In genomic region chr11:82750643-82751139, GRCh38 we compare ENCODE assay signal across 10 cellular contexts. TPM values are rescaled to one million over a fixed set of nuclear protein-coding genes. Genes with fewer than 3 reads are reported as not detected.
DNase-seq lines count a peak whose midpoint lies in the region; ATAC-seq and TF ChIP-seq lines count a peak whose summit lies in the region.
"Had no signal": no experiment of that assay in that cellular context is flagged by ENCODE, and none has a peak within 500 bp of the region (broad histone marks: within the 10 kb centered on the region; RNA-seq: fewer than 3 reads in every experiment).

No MANE protein-coding gene starts in this region.

- H3K9me3 ChIP-seq in A673 (ENCODE audit: low read depth, low read length, poor library complexity, severe bottlenecking) (no peaks in the 10 kb centered on the region), mesenchymal stem cell (ENCODE audit: control insufficient read depth, low read length) (no peaks in the 10 kb centered on the region), thyroid gland (no peaks in the 10 kb centered on the region)

- H3K79me1 ChIP-seq in mesenchymal stem cell (replicated peaks; ENCODE audit: low read length, poor library complexity, severe bottlenecking), result no peaks in the 10 kb centered on the region

- H3K4me3 ChIP-seq in A673 (ENCODE audit: low read depth, low read length, poor library complexity, severe bottlenecking) (no peak overlapping the region), mesenchymal stem cell (ENCODE audit: insufficient read depth in 1 of 2, low read depth in 1 of 2, low read length in 2 of 2) (no peak overlapping the region), thyroid gland (replicated peaks in 1 of 3) (no peak overlapping the region)

- no peak overlapping the region for H2AK5ac ChIP-seq in mesenchymal stem cell (ENCODE audit: low read length, severe bottlenecking)

- in situ Hi-C loops in ACHN (cut with HindIII; ENCODE audit: low pct_ligation_motif_present, low pct_unique_long_range_greater_than_20kb, low sequenced_read_pairs), result no loop called here

- no peak overlapping the region for H2BK5ac ChIP-seq in mesenchymal stem cell (ENCODE audit: low read depth, low read length, poor library complexity, severe bottlenecking)

- peak; percentile 82 for ATAC-seq in GM18868 (IDR thresholded peaks at IDR 0.05; ENCODE audit: unreplicated experiment)

- intact Hi-C loops in A673 (cut with micrococcal nuclease; ENCODE audit: unreplicated experiment) (no loop called here), thyroid gland (cut with DNase I) (no loop called here)

- H3K9ac ChIP-seq in mesenchymal stem cell (ENCODE audit: low read length), result no peak overlapping the region

- BruUV-seq in A673 (replicated peaks; lab: Mats Ljungman, UMichigan), result no TSS peak

- WGBS in mesenchymal stem cell, result 49% methylated on average over 9 of the region's 9 CpGs
- WGBS in thyroid gland, 2 donors, result 56 to 70% methylated on average over 9 of the region's 9 CpGs

- H2BK12ac ChIP-seq in mesenchymal stem cell (ENCODE audit: low read length in 2 of 2), result no peak overlapping the region

- no peak overlapping the region for H3K18ac ChIP-seq in mesenchymal stem cell (ENCODE audit: low read depth in 1 of 2, low read length in 2 of 2)

- no peak for TF ChIP-seq CTCF in A673 (conservative IDR thresholded peaks at IDR 0.05; ENCODE audit: low read depth, low read length)
- no peak for TF ChIP-seq CTCF in thyroid gland (IDR thresholded peaks at IDR 0.05)

- H3K36me3 ChIP-seq in A673 (ENCODE audit: insufficient read depth, low read length, poor library complexity, severe bottlenecking) (no peaks in the 10 kb centered on the region), mesenchymal stem cell (ENCODE audit: control insufficient read depth in 1 of 2, insufficient read depth in 2 of 2, low read depth in 1 of 2, low read length in 2 of 2) (no peaks in the 10 kb centered on the region), thyroid gland (no peaks in the 10 kb centered on the region)

- H3K23ac ChIP-seq in mesenchymal stem cell (ENCODE audit: low read length in 2 of 2), result no peak overlapping the region

- TF ChIP-seq POLR2A in thyroid gland (IDR thresholded peaks at IDR 0.05), result no peak

- no peak overlapping the region for H3K14ac ChIP-seq in mesenchymal stem cell (ENCODE audit: low read length in 2 of 2)

- CTCF ChIA-PET in A673 (lab: Charles Lee), result interaction anchor here (0.6 kb wide), 1 partner anchor 179 kb away, joined by 3 read pairs; no protein-coding TSS in a partner anchor

- H3K27ac ChIP-seq in A673 (ENCODE audit: low read depth, low read length, poor library complexity, severe bottlenecking) (no peak overlapping the region), mesenchymal stem cell (ENCODE audit: low read length, poor library complexity, severe bottlenecking) (no peak overlapping the region), thyroid gland (no peak overlapping the region)

- POLR2A ChIA-PET in A673 (lab: Charles Lee; ENCODE audit: low non-redundant PET), result interaction anchor here (0.6 kb wide), 1 partner anchor 27 kb away, joined by 3 read pairs; no protein-coding TSS in a partner anchor

- DNase-seq in A673 (ENCODE audit: low spot score) (peak; percentile 64), NCI-H1048 (lab: John Stamatoyannopoulos, UW) (peak; percentile 75), ecto neural progenitor cell (ENCODE audit: low spot score) (peak; percentile 77), mesenchymal stem cell (no peak), ACHN (no peak), GF-D8 (lab: John Stamatoyannopoulos, UW) (no peak), thyroid gland (no peak)
- DNase-seq: IMR-90 had no signal

- H2AFZ ChIP-seq in mesenchymal stem cell (ENCODE audit: low read depth, low read length), result no peak overlapping the region

- H3K4me2 ChIP-seq in mesenchymal stem cell (ENCODE audit: low read length, poor library complexity, severe bottlenecking), result no peak overlapping the region

- no peak overlapping the region for H3K4ac ChIP-seq in mesenchymal stem cell (ENCODE audit: low read depth in 1 of 2, low read length in 2 of 2)

- no peak overlapping the region for H2BK15ac ChIP-seq in mesenchymal stem cell (ENCODE audit: low read depth, poor library complexity, severe bottlenecking)

- H4K8ac ChIP-seq in mesenchymal stem cell (ENCODE audit: low read length), result no peak overlapping the region

- H2BK120ac ChIP-seq in mesenchymal stem cell (ENCODE audit: low read depth, low read length), result no peak overlapping the region

- H3K4me1 ChIP-seq in A673 (ENCODE audit: insufficient read depth, low read length, poor library complexity, severe bottlenecking) (peaks cover 4% of the 10 kb centered on the region), mesenchymal stem cell (ENCODE audit: control insufficient read depth, insufficient read depth, low read depth, low read length) (no peaks in the 10 kb centered on the region), thyroid gland (peaks cover 15 to 22% of the 10 kb centered on the region in 2 donors)

- H3K27me3 ChIP-seq in A673 (replicated peaks; ENCODE audit: insufficient read depth, low read depth, low read length, poor library complexity), result peaks cover 20% of the 10 kb centered on the region
- peaks cover 0 to 8% of the 10 kb centered on the region in 2 experiments for H3K27me3 ChIP-seq in mesenchymal stem cell (ENCODE audit: control insufficient read depth in 1 of 2, insufficient read depth in 1 of 2, low read length in 2 of 2)
- H3K27me3 ChIP-seq in thyroid gland, result no peaks in the 10 kb centered on the region

- H4K91ac ChIP-seq in mesenchymal stem cell (ENCODE audit: low read length), result no peak overlapping the region

RNA-seq across cellular contexts. Expression of gene FAM181B, which starts 17.0 kb away (rescaled TPM):
- total RNA-seq in A673 (2021), result 0.15 TPM in 1 of 2 replicates, not detected in the other
- not detected for polyA plus RNA-seq in mesenchymal stem cell (2013, experiment 1 of 2)
- not detected for polyA plus RNA-seq in mesenchymal stem cell (2013, experiment 2 of 2)
- total RNA-seq in thyroid gland, result 1 to 10 TPM in 3 of 4 donors, under 1 TPM in 1; 0.94 to 5.1 (median 1.5) TPM
- total RNA-seq: IMR-90, RPMI7951 had no signal
- polyA plus RNA-seq: IMR-90 had no signal

Comparison
In these comparisons a context has a peak if more than half of its experiments do, and no peak if none do; other contexts are left out.
1. DNase-seq: peak in A673 (single experiment), NCI-H1048 (single experiment) and ecto neural progenitor cell (single experiment); none in mesenchymal stem cell (single experiment), ACHN (single experiment), GF-D8 (single experiment) and thyroid gland (0 of 2).